Comparison of ENCODE assay signal across 3 cellular contexts in the genomic region with DNA sequence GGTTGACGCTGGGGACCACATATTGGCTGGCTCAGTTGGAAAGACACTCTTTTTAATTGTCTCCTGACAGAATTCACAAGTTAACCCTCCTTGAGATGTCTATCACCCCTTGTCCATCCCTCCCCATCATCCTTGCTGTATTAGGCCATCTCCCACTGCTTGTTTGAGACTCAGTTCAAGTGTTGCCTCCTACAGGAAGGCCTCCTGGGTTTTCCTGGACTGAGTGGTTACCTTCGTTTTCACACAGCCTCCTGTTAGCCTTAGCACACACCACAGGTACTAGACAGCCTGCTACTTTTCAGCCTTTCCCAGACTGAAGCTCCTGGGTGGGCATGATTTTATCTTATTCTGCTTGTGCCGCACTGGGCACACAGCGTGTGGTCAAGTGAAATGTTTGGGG.
A peak's percentile ranks its signal among the peaks of the same experiment; 100 is the strongest.
TF ChIP-seq lines count a peak whose summit lies in the region.

No MANE protein-coding gene starts in this region.

TF ChIP-seq in HepG2, 621 proteins besides CTCF, POLR2A, EP300 and RAD21:
- TF ChIP-seq ZFP36 (IDR thresholded peaks at IDR 0.05; ENCODE audit: borderline replicate concordance, low read depth, low read length, partially characterized antibody) (peak; percentile 78), ATAD3A (CRISPR knock-in tag; IDR thresholded peaks at IDR 0.05) (no peak)

TF ChIP-seq in A549, 52 proteins besides CTCF, POLR2A, EP300 and RAD21:
- TF ChIP-seq HEYL (CRISPR knock-in tag; IDR thresholded peaks at IDR 0.05) = no peak
- TF ChIP-seq ZFP36 (IDR thresholded peaks at IDR 0.05; ENCODE audit: borderline replicate concordance, partially characterized antibody) = peak; percentile 82
- no peak for TF ChIP-seq SREBF2 (IDR thresholded peaks at IDR 0.05)

TF ChIP-seq in K562, 482 proteins besides CTCF, POLR2A, EP300 and RAD21:
- TF ChIP-seq BCOR (IDR thresholded peaks at IDR 0.05) (0 out of 2 replicates have a peak, but pooled peaks have one; percentile 41), EHMT2 (IDR thresholded peaks at IDR 0.05) (no peak), ZNF780A (CRISPR knock-in tag; IDR thresholded peaks at IDR 0.05) (no peak), ZFP36 (IDR thresholded peaks at IDR 0.05; ENCODE audit: low read depth, low read length, partially characterized antibody) (peak; percentile 98), C11orf30 (IDR thresholded peaks at IDR 0.05; ENCODE audit: low read depth) (no peak), RBM25 (IDR thresholded peaks at IDR 0.05; ENCODE audit: low read depth, low read length, severe bottlenecking) (peak; percentile 75), ZNF436 (CRISPR knock-in tag; IDR thresholded peaks at IDR 0.05) (peak; percentile 81)
TF ChIP-seq in K562: peak in this region for 4.
